8 cellular contexts compared by ENCODE assay signal in the genomic region with DNA sequence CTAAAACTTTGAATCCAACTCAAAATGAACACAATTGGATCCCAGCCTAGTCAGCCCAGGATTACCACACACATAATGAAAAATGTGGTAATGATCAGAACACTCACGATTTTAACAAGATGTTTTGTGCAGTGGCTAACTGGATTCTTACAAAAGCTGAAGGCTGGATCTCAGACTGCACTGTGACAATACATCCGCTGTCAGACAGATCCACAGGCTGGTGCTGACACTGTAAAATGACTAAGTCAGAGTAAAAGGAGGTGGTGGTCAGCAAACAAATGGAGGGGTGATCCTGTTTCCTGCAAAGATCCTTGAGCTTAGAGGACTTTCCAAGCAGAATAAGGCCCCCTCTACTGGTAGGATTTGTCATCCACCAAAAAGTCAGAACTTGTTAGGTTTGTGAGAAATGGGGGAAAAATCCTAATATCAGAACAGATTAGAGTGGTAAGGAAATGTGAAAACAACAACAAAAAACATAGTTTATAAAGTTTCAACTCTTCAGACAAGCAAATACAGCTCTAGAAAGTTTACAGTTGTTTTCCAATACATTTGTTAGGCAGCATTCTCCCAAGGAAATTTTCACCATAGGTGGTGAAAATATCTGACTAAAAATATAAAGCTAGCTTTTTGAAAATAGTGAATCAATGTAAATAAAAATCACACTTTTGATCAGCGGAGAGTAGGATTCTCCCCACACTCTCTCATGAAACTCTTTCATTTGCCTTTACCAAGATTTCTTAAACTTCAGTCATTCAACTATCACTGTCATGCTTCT.
DNase-seq lines count a peak whose midpoint lies in the region; ATAC-seq and TF ChIP-seq lines count a peak whose summit lies in the region.

No MANE protein-coding gene starts in this region.

- peak; percentile 28 for ATAC-seq in stimulated activated naive CD8-positive, alpha-beta T cell treated with anti-CD3 and anti-CD28 coated beads, Interleukin-15, Interleukin-2, amounts not matched to agents 100 U/mL and 50 U/mL, for 24 hours
- ATAC-seq in stimulated activated naive CD8-positive, alpha-beta T cell treated with anti-CD3 and anti-CD28 coated beads, Interleukin-15, amount 100 ng/mL, for 72 hours: no peak
- ATAC-seq in thoracic aorta (ENCODE audit: insufficient number of reproducible peaks, low FRiP score, low read depth): peak; percentile 33

- no peaks in the 10 kb centered on the region for H3K27me3 ChIP-seq in thoracic aorta (replicated peaks; ENCODE audit: insufficient read depth)

- peak overlapping the region; percentile 32 for H3K4me3 ChIP-seq in thoracic aorta

- H3K4me1 Mint-ChIP-seq in stimulated activated naive CD8-positive, alpha-beta T cell treated with anti-CD3 and anti-CD28 coated beads, Interleukin-15, amount 100 ng/mL, for 72 hours: no peaks in the 10 kb centered on the region

- no peaks in the 10 kb centered on the region for H3K4me1 ChIP-seq in thoracic aorta (ENCODE audit: control insufficient read depth in 1 of 2, low read depth in 2 of 2)

- H3K27ac ChIP-seq in thoracic aorta: no peak overlapping the region

- H3K27ac Mint-ChIP-seq in stimulated activated naive CD8-positive, alpha-beta T cell treated with anti-CD3 and anti-CD28 coated beads, Interleukin-15, amount 100 ng/mL, for 72 hours: no peak overlapping the region

- peak; percentile 50 for TF ChIP-seq CTCF in thoracic aorta (IDR thresholded peaks at IDR 0.05)

- H3K9me3 Mint-ChIP-seq in stimulated activated naive CD8-positive, alpha-beta T cell treated with anti-CD3 and anti-CD28 coated beads, Interleukin-15, amount 100 ng/mL, for 72 hours: peaks cover 0 to 7% of the 10 kb centered on the region in 2 donors

- DNase-seq in stimulated activated naive CD8-positive, alpha-beta T cell treated with anti-CD3 and anti-CD28 coated beads, Interleukin-15, Interleukin-2, amounts not matched to agents 100 U/mL and 50 U/mL, for 24 hours: no peak
- DNase-seq in stimulated activated naive CD8-positive, alpha-beta T cell treated with anti-CD3 and anti-CD28 coated beads, Interleukin-15, amount 100 ng/mL, for 72 hours: no peak
- DNase-seq in NCI-H1694 (lab: John Stamatoyannopoulos, UW) (peak; percentile 76), astrocyte of the hippocampus (ENCODE audit: low read depth, low spot score) (peak; percentile 82), inferior parietal cortex (ENCODE audit: extremely low spot score) (peak; percentile 82), thoracic aorta (ENCODE audit: low spot score) (no peak), mesenteric fat pad (ENCODE audit: low spot score) (no peak)
- no peak for DNase-seq in effector CD8-positive, alpha-beta T cell (lab: John Stamatoyannopoulos, UW)

- no peaks in the 10 kb centered on the region for H3K9me3 ChIP-seq in thoracic aorta

- no peaks in the 10 kb centered on the region for H3K36me3 ChIP-seq in thoracic aorta

- H3K27me3 Mint-ChIP-seq in stimulated activated naive CD8-positive, alpha-beta T cell treated with anti-CD3 and anti-CD28 coated beads, Interleukin-15, amount 100 ng/mL, for 72 hours: peaks cover 7% of the 10 kb centered on the region

- H3K4me3 Mint-ChIP-seq in stimulated activated naive CD8-positive, alpha-beta T cell treated with anti-CD3 and anti-CD28 coated beads, Interleukin-15, amount 100 ng/mL, for 72 hours: no peak overlapping the region

Comparison
In these comparisons a context has a peak if more than half of its experiments do, and no peak if none do; other contexts are left out.
1. DNase-seq: peak in NCI-H1694 (single experiment), astrocyte of the hippocampus (single experiment) and inferior parietal cortex (single experiment); none in stimulated activated naive CD8-positive, alpha-beta T cell treated with anti-CD3 and anti-CD28 coated beads, Interleukin-15, Interleukin-2, amounts not matched to agents 100 U/mL and 50 U/mL, for 24 hours (single experiment), stimulated activated naive CD8-positive, alpha-beta T cell treated with anti-CD3 and anti-CD28 coated beads, Interleukin-15, amount 100 ng/mL, for 72 hours (0 of 2), thoracic aorta (single experiment), effector CD8-positive, alpha-beta T cell (single experiment) and mesenteric fat pad (single experiment).